ENCODE assay signal across 22 cellular contexts in genomic region chr7:2257651-2258050, GRCh38. TPM values are rescaled to one million over a fixed set of nuclear protein-coding genes. Genes with fewer than 3 reads are reported as not detected.
DNase-seq lines count a peak whose midpoint lies in the region; ATAC-seq and TF ChIP-seq lines count a peak whose summit lies in the region.
"Had no signal": no experiment of that assay in that cellular context is flagged by ENCODE, and none has a peak within 500 bp of the region (broad histone marks: within the 10 kb centered on the region; RNA-seq: fewer than 3 reads in every experiment).

No MANE protein-coding gene starts in this region.

- no peaks in the 10 kb centered on the region for H3K27me3 Mint-ChIP-seq in effector memory CD8-positive, alpha-beta T cell
- peaks cover 9% of the 10 kb centered on the region for H3K27me3 Mint-ChIP-seq in neural progenitor cell (ENCODE audit: insufficient read depth, low read depth)
- H3K27me3 Mint-ChIP-seq: CD4-positive, alpha-beta memory T cell had no signal

- H3K27me3 ChIP-seq in right cardiac atrium (ENCODE audit: control insufficient read depth, insufficient read depth), result no peaks in the 10 kb centered on the region
- no peaks in the 10 kb centered on the region for H3K27me3 ChIP-seq in neural progenitor cell
- H3K27me3 ChIP-seq in GM23248 (replicated peaks; ENCODE audit: insufficient read depth), result no peaks in the 10 kb centered on the region
- H3K27me3 ChIP-seq in tibial artery, result no peaks in the 10 kb centered on the region
- H3K27me3 ChIP-seq: MG63 had no signal

- no peaks in the 10 kb centered on the region for H3K79me2 ChIP-seq in neural progenitor cell (ENCODE audit: low read depth)
- H3K79me2 ChIP-seq in GM23248 (ENCODE audit: insufficient read depth), result no peaks in the 10 kb centered on the region

- peaks cover 7% of the 10 kb centered on the region for H3K36me3 Mint-ChIP-seq in effector memory CD8-positive, alpha-beta T cell (ENCODE audit: insufficient read depth)
- H3K36me3 Mint-ChIP-seq in neural progenitor cell, result peaks cover 7% of the 10 kb centered on the region

- no peak overlapping the region for H3K4me3 Mint-ChIP-seq in effector memory CD8-positive, alpha-beta T cell
- no peak overlapping the region for H3K4me3 Mint-ChIP-seq in neural progenitor cell
- H3K4me3 Mint-ChIP-seq: CD4-positive, alpha-beta memory T cell; HFFc6 had no signal

- no peak for ATAC-seq in right cardiac atrium
- no peak for ATAC-seq in left ventricle myocardium superior
- ATAC-seq in effector memory CD8-positive, alpha-beta T cell (replicated peaks), result no peak

- H3K27ac ChIP-seq in right cardiac atrium (ENCODE audit: low read length), result no peak overlapping the region
- no peak overlapping the region for H3K27ac ChIP-seq in neural progenitor cell
- H3K27ac ChIP-seq in GM23248, result no peak overlapping the region
- H3K27ac ChIP-seq in tibial artery, result no peak overlapping the region
- H3K27ac ChIP-seq: PC-9 had no signal

- H3F3A ChIP-seq in neural progenitor cell (ENCODE audit: low read depth) (no peaks in the 10 kb centered on the region), GM23248 (ENCODE audit: insufficient read depth) (no peaks in the 10 kb centered on the region)

- no peak overlapping the region for H3K9ac ChIP-seq in neural progenitor cell
- H3K9ac ChIP-seq in GM23248, result no peak overlapping the region

- intact Hi-C loops in right cardiac atrium (cut with DNase I) (loop anchor here in 1 of 4 donors (10.0 kb wide), 1 partner anchor 77 kb away; no protein-coding TSS in a partner anchor), left ventricle myocardium superior (cut with micrococcal nuclease) (no loop called here), tibial artery (cut with DNase I; ENCODE audit: low total_unique reads) (no loop called here)

- H3K4me2 ChIP-seq in neural progenitor cell (no peak overlapping the region), GM23248 (ENCODE audit: unreplicated experiment) (no peak overlapping the region)
- H3K4me2 ChIP-seq: PC-9 had no signal

- no peaks in the 10 kb centered on the region for H3K9me2 ChIP-seq in GM23248 (ENCODE audit: insufficient read depth)

- H3K4me3 ChIP-seq in right cardiac atrium (ENCODE audit: low read length), result no peak overlapping the region
- H3K4me3 ChIP-seq in neural progenitor cell, result no peak overlapping the region
- no peak overlapping the region for H3K4me3 ChIP-seq in GM23248
- no peak overlapping the region for H3K4me3 ChIP-seq in tibial artery
- H3K4me3 ChIP-seq: HAP-1, MG63, PC-9 had no signal

- no peaks in the 10 kb centered on the region for H3K9me3 ChIP-seq in right cardiac atrium (ENCODE audit: control insufficient read depth, low read length)
- H3K9me3 ChIP-seq in neural progenitor cell (ENCODE audit: low read depth), result no peaks in the 10 kb centered on the region
- H3K9me3 ChIP-seq in GM23248 (ENCODE audit: low read depth), result no peaks in the 10 kb centered on the region
- no peaks in the 10 kb centered on the region for H3K9me3 ChIP-seq in tibial artery
- H3K9me3 ChIP-seq: HAP-1, MG63 had no signal

- in situ Hi-C loops in GM23248 (cut with MboI), result no loop called here

- no peak overlapping the region for H2AFZ ChIP-seq in neural progenitor cell (replicated peaks)
- no peak overlapping the region for H2AFZ ChIP-seq in GM23248
- H2AFZ ChIP-seq: PC-9 had no signal

- peaks cover 14 to 20% of the 10 kb centered on the region in 2 donors for H3K4me1 Mint-ChIP-seq in effector memory CD8-positive, alpha-beta T cell (ENCODE audit: low read depth in 2 of 2)
- H3K4me1 Mint-ChIP-seq in neural progenitor cell, result no peaks in the 10 kb centered on the region

- peak overlapping the region; percentile 58 to 81 for H3K27ac Mint-ChIP-seq in effector memory CD8-positive, alpha-beta T cell
- peak overlapping the region; percentile 46 for H3K27ac Mint-ChIP-seq in neural progenitor cell
- H3K27ac Mint-ChIP-seq: CD4-positive, alpha-beta memory T cell; HFFc6 had no signal

- H3K9me3 Mint-ChIP-seq in effector memory CD8-positive, alpha-beta T cell, result no peaks in the 10 kb centered on the region
- no peaks in the 10 kb centered on the region for H3K9me3 Mint-ChIP-seq in neural progenitor cell
- H3K9me3 Mint-ChIP-seq: CD4-positive, alpha-beta memory T cell; HFFc6 had no signal

- H3K4me1 ChIP-seq in right cardiac atrium (ENCODE audit: control insufficient read depth, insufficient read depth, low read length) (no peaks in the 10 kb centered on the region), neural progenitor cell (no peaks in the 10 kb centered on the region), GM23248 (ENCODE audit: insufficient read depth) (no peaks in the 10 kb centered on the region), tibial artery (peaks cover 0 to 5% (median 0%) of the 10 kb centered on the region in 4 donors)
- H3K4me1 ChIP-seq: HAP-1 had no signal

- no peaks in the 10 kb centered on the region for H4K20me1 ChIP-seq in neural progenitor cell (ENCODE audit: low read depth)
- no peaks in the 10 kb centered on the region for H4K20me1 ChIP-seq in GM23248 (ENCODE audit: insufficient read depth)

- DNase-seq in right cardiac atrium (peak in 2 of 3 donors; percentile 18 to 56), left ventricle myocardium superior (no peak), neural progenitor cell (ENCODE audit: low spot score) (no peak), putamen (ENCODE audit: low spot score) (no peak), GM23248 (no peak), tibial artery (no peak)
- no peak for DNase-seq in effector memory CD8-positive, alpha-beta T cell
- DNase-seq: C1 segment of cervical spinal cord; CD4-positive, alpha-beta memory T cell; COR-L47; DMS53; HFFc6; KG1; MG63; NCI-H2029; NCI-H446; NCI-H524 treated with DMSO at 0.1 percent for 48 hours; NCI-H774; PC-9; RPMI8226; SHP77 treated with DMSO at 0.1 percent for 48 hours had no signal

- H3K36me3 ChIP-seq in neural progenitor cell (no peaks in the 10 kb centered on the region), GM23248 (ENCODE audit: low read depth) (no peaks in the 10 kb centered on the region), tibial artery (peaks cover 0 to 57% (median 36%) of the 10 kb centered on the region in 3 donors)
- H3K36me3 ChIP-seq: HAP-1, MG63 had no signal

- no peak for TF ChIP-seq CTCF in neural progenitor cell (IDR thresholded peaks at IDR 0.05)
- no peak for TF ChIP-seq CTCF in tibial artery (IDR thresholded peaks at IDR 0.05)

- 96% methylated on average over 17 of the region's 17 CpGs for WGBS in right cardiac atrium
- 90 to 95% methylated on average over 15 to 17 of the region's 17 CpGs for WGBS in GM23248 (ENCODE audit: low coverage in 1 of 2, low lambda C conversion rate in 2 of 2, missing lambda C conversion rate in 2 of 2), 2 experiments

RNA-seq across cellular contexts. Expression of gene NUDT1, which starts 15.6 kb away (rescaled TPM):
- total RNA-seq in right cardiac atrium (10 to 100 TPM; 10.6 to 17.2 (median 14.6) TPM), left ventricle myocardium superior (13.2 TPM), neural progenitor cell (ENCODE audit: low replicate concordance) (29.6 and 63.9 TPM in 2 replicates)
- polyA plus RNA-seq in right cardiac atrium (20.7 TPM), GM23248 (2016; fragmentation: Nextera tagmentation; extraction: Ambion mirVana) (47.7 and 51.1 TPM in 2 replicates)
- total RNA-seq in GM23248 (2014; rRNA removed; shearing (Covaris generic)), result 15.7 and 61.0 TPM in 2 replicates

RNA-seq across cellular contexts. Expression of gene MRM2, which starts 15.6 kb away (rescaled TPM):
- total RNA-seq in right cardiac atrium (10 to 100 TPM; 19.5 to 24.4 (median 21.9) TPM), left ventricle myocardium superior (23.5 TPM), neural progenitor cell (ENCODE audit: low replicate concordance) (30.6 and 34.3 TPM in 2 replicates)
- polyA plus RNA-seq in right cardiac atrium (21.4 TPM), GM23248 (2016; fragmentation: Nextera tagmentation; extraction: Ambion mirVana) (42.2 and 46.4 TPM in 2 replicates)
- total RNA-seq in GM23248 (2014; rRNA removed; shearing (Covaris generic)), result 20.8 and 21.5 TPM in 2 replicates

RNA-seq across cellular contexts. Expression of gene MAD1L1, which starts 24.9 kb away (rescaled TPM):
- total RNA-seq in right cardiac atrium, result 10 to 100 TPM; 15.3 to 36.7 (median 29.7) TPM
- polyA plus RNA-seq in right cardiac atrium, result 41.0 TPM
- total RNA-seq in left ventricle myocardium superior, result 19.1 TPM
- 23.7 and 46.6 TPM in 2 replicates for total RNA-seq in neural progenitor cell (ENCODE audit: low replicate concordance)
- 57.0 and 69.8 TPM in 2 replicates for total RNA-seq in GM23248 (2014; rRNA removed; shearing (Covaris generic))
- 38.2 and 46.5 TPM in 2 replicates for polyA plus RNA-seq in GM23248 (2016; fragmentation: Nextera tagmentation; extraction: Ambion mirVana)

RNA-seq across cellular contexts. Expression of gene SNX8, which starts 56.6 kb away (rescaled TPM):
- total RNA-seq in right cardiac atrium, result 10 to 100 TPM; 34.0 to 44.5 (median 39.7) TPM
- 32.3 TPM for polyA plus RNA-seq in right cardiac atrium
- 16.7 TPM for total RNA-seq in left ventricle myocardium superior
- 3.6 and 15.0 TPM in 2 replicates for total RNA-seq in neural progenitor cell (ENCODE audit: low replicate concordance)
- total RNA-seq in GM23248 (2014; rRNA removed; shearing (Covaris generic)), result 13.1 and 23.8 TPM in 2 replicates
- polyA plus RNA-seq in GM23248 (2016; fragmentation: Nextera tagmentation; extraction: Ambion mirVana), result 36.8 and 44.4 TPM in 2 replicates

Comparison
In these comparisons a context has a peak if more than half of its experiments do, and no peak if none do; other contexts are left out.
1. DNase-seq: peak in right cardiac atrium (2 of 3); none in left ventricle myocardium superior (single experiment), effector memory CD8-positive, alpha-beta T cell (0 of 3), neural progenitor cell (single experiment), putamen (single experiment), GM23248 (single experiment) and tibial artery (0 of 2).